ENCODE assay signal across 8 cellular contexts in genomic region chr10:43204943-43205671, GRCh38.
DNase-seq lines count a peak whose midpoint lies in the region; ATAC-seq, FAIRE-seq and TF ChIP-seq lines count a peak whose summit lies in the region.

No MANE protein-coding gene starts in this region.

- H2AFZ ChIP-seq in PC-9: no peak overlapping the region

- no TSS peak for BruUV-seq in PC-9 (replicated peaks; lab: Mats Ljungman, UMichigan)

- intact Hi-C loops in PC-9 (cut with micrococcal nuclease; ENCODE audit: unreplicated experiment): loop anchor here (1.0 to 10.0 kb wide), 4 partner anchors 100 to 340 kb away; no protein-coding TSS in a partner anchor
- intact Hi-C loops in head of caudate nucleus (cut with DNase I): no loop called here

- no peak for FAIRE-seq in D721Med (lab: Jason Lieb, UNC)

- H3K9me3 ChIP-seq in PC-9 (ENCODE audit: insufficient read depth, low read depth): no peaks in the 10 kb centered on the region

- no peak overlapping the region for H3K4me3 ChIP-seq in PC-9

- H3K9me2 ChIP-seq in PC-9 (ENCODE audit: insufficient read depth): no peaks in the 10 kb centered on the region

- H3K4me2 ChIP-seq in PC-9: no peak overlapping the region

- ATAC-seq in GM19372 (IDR thresholded peaks at IDR 0.05; ENCODE audit: low read depth, unreplicated experiment): peak; percentile 64
- peak; percentile 72 for ATAC-seq in HG03378 (IDR thresholded peaks at IDR 0.05; ENCODE audit: unreplicated experiment)

- TF ChIP-seq CTCF in D721Med (IDR thresholded peaks at IDR 0.05; ENCODE audit: insufficient read depth, missing control alignments): peak; percentile 61
- TF ChIP-seq CTCF in PC-9 (conservative IDR thresholded peaks at IDR 0.05): peak; percentile 91

- no peaks in the 10 kb centered on the region for H3K79me2 ChIP-seq in PC-9 (ENCODE audit: low read depth)

- POLR2A ChIA-PET in PC-9 (lab: Charles Lee; ENCODE audit: unreplicated experiment): interaction anchor here (0.6 kb wide), 1 partner anchor 66 kb away, joined by 9 read pairs; no protein-coding TSS in a partner anchor

- H3K4me1 ChIP-seq in PC-9 (replicated peaks; ENCODE audit: insufficient read depth): no peaks in the 10 kb centered on the region

- DNase-seq in D721Med (ENCODE audit: insufficient read length, low spot score): peak; percentile 59
- DNase-seq in PC-9: peak; percentile 50 to 66
- DNase-seq in activated gamma-delta T cell treated with anti-CD3 and anti-CD28 coated beads, Interleukin-2, amount 50 U/mL, for 16 hours (ENCODE audit: low read depth): peak; percentile 29
- DNase-seq in head of caudate nucleus: peak; percentile 37 to 85 (median 64)
- DNase-seq in renal cortical epithelial cell (ENCODE audit: low read depth): peak; percentile 54
- DNase-seq in middle frontal gyrus (ENCODE audit: extremely low spot score, low spot score): no peak

- no peaks in the 10 kb centered on the region for H3K36me3 ChIP-seq in PC-9 (ENCODE audit: low read depth)

- no peak overlapping the region for H3K27ac ChIP-seq in PC-9

- CTCF ChIA-PET in PC-9 (lab: Charles Lee): interaction anchor here (0.6 to 0.7 kb wide), 2 partner anchors 46 to 100 kb away, joined by 3 to 5 read pairs; no protein-coding TSS in a partner anchor

- no peaks in the 10 kb centered on the region for H3K27me3 ChIP-seq in PC-9 (ENCODE audit: insufficient read depth, low read depth)

- no peaks in the 10 kb centered on the region for H4K20me1 ChIP-seq in PC-9 (ENCODE audit: insufficient read depth)

- H3F3A ChIP-seq in PC-9 (ENCODE audit: insufficient read depth, low read depth): peaks cover 6% of the 10 kb centered on the region; the same call in 1 of the 2 replicates
